1 cellular context compared by ENCODE assay signal in genomic region chr22:27476729-27477128, GRCh38.
TF ChIP-seq lines count a peak whose summit lies in the region.

No MANE protein-coding gene starts in this region.

TF ChIP-seq in WTC11, 78 proteins besides CTCF, POLR2A, EP300 and RAD21 (continued from another document):
- TF ChIP-seq ATF6 (CRISPR knock-in tag; IDR thresholded peaks at IDR 0.05): no peak
- no peak for TF ChIP-seq E2F4 (CRISPR knock-in tag; IDR thresholded peaks at IDR 0.05; ENCODE audit: borderline replicate concordance, low read depth)
- TF ChIP-seq CBFB (CRISPR knock-in tag; IDR thresholded peaks at IDR 0.05; ENCODE audit: low read depth): no peak
- no peak for TF ChIP-seq ZNF138 (CRISPR knock-in tag; conservative IDR thresholded peaks at IDR 0.05)
- no peak for TF ChIP-seq SMAD4 (CRISPR knock-in tag; IDR thresholded peaks at IDR 0.05)
